ENCODE assay signal across 9 cellular contexts in the genomic region with DNA sequence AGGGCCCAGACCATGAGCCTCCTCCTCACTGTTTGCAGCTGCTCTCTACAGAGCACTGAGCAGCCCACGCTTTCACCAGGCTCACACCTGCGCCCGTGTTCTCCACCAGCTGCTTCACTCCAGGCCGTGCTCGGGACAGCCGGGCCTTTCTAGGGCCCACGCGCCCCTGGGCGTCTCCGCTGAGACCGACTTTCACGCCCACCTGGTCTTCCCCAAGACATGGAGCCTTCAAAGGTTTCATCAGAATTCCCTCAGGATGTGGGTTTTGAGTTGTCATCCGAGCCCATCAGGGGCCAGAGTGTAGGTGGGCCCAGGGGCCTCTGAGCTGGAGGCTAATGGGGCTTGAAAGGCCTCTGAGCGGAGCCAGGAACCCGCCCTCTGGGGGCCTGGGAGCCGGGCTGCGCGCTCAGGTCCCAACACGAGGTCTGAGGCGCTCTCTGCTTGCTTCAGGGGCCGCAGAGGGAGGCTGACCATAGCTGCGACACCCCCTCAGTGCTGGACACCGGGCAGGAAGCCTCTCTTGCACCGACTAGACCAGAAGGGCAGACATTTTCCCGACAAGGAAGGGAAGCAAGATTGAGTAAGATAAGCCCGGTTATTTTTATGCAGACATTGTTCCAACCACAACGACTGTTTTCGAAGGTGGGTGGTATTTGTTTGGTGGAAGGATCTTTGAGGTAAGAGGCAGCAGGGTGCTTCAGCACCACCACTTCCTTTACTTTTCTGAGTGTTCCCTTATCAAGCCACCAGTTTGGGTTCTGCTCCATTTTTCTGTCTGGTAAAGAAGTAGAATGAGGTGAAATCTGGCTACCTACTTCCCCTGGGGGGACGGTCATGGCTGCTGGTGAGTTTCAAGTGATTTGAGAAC.
DNase-seq lines count a peak whose midpoint lies in the region; ATAC-seq and TF ChIP-seq lines count a peak whose summit lies in the region.
"Had no signal": no experiment of that assay in that cellular context is flagged by ENCODE, and none has a peak within 500 bp of the region (broad histone marks: within the 10 kb centered on the region; RNA-seq: fewer than 3 reads in every experiment).

No MANE protein-coding gene starts in this region.

- H2AK9ac ChIP-seq in IMR-90 (replicated peaks; ENCODE audit: low read depth, low read length, poor library complexity) = no peak overlapping the region

- no peak overlapping the region for H3K23ac ChIP-seq in IMR-90 (ENCODE audit: low read depth, low read length)

- no peak overlapping the region for H2BK5ac ChIP-seq in IMR-90 (ENCODE audit: low read depth, low read length, poor library complexity, severe bottlenecking)

- H3K4me1 Mint-ChIP-seq in nephron progenitor cell = peaks cover 27% of the 10 kb centered on the region

- no peaks in the 10 kb centered on the region for H3K79me1 ChIP-seq in IMR-90 (ENCODE audit: low read depth in 1 of 2, low read length in 2 of 2)

- H3K14ac ChIP-seq in IMR-90 (replicated peaks; ENCODE audit: low read depth, low read length) = no peak overlapping the region

- 0 out of 2 replicates have a peak, but pooled peaks cover 1% of the 10 kb centered on the region for H3K9me1 ChIP-seq in IMR-90 (ENCODE audit: insufficient read depth, low read length)

- no peak overlapping the region for H3K4ac ChIP-seq in IMR-90 (ENCODE audit: low read depth, low read length)

- ATAC-seq in IMR-90 (ENCODE audit: low read depth) = no peak
- no peak for ATAC-seq in left ventricle myocardium superior

- CTCF ChIA-PET in IMR-90 (lab: Yijun Ruan, JAX) = no interaction called here

- no peak overlapping the region for H4K91ac ChIP-seq in IMR-90 (ENCODE audit: insufficient read depth, low read depth, low read length)

- H3K4me2 ChIP-seq in BLaER1 treated with 17β-estradiol and CSF1 and Interleukin-3, amounts not matched to agents 10 nM and 100 nM = peak overlapping the region; percentile 63 to 97 (median 87)
- no peak overlapping the region for H3K4me2 ChIP-seq in IMR-90 (ENCODE audit: low read depth, low read length)

- no peak overlapping the region for H4K5ac ChIP-seq in IMR-90 (ENCODE audit: low read depth, low read length)

- H4K20me1 ChIP-seq in BLaER1 treated with 17β-estradiol and CSF1 and Interleukin-3, amounts not matched to agents 10 nM and 100 nM = no peaks in the 10 kb centered on the region
- H4K20me1 ChIP-seq in IMR-90 (ENCODE audit: insufficient read depth, low read length) = no peaks in the 10 kb centered on the region

- H2AK5ac ChIP-seq in IMR-90 (ENCODE audit: low read depth, low read length) = 0 out of 2 replicates have a peak overlapping the region, but pooled peaks have one; percentile 31

- no peak overlapping the region for H3K56ac ChIP-seq in IMR-90 (ENCODE audit: extremely low read depth, insufficient read depth, low read length)

- no peaks in the 10 kb centered on the region for H3K36me3 Mint-ChIP-seq in nephron progenitor cell (ENCODE audit: low read depth)

- peaks cover 0 to 6% (median 0%) of the 10 kb centered on the region in 11 experiments; a peak in 1 of 22 replicates for H3K9me3 ChIP-seq in BLaER1 treated with 17β-estradiol and CSF1 and Interleukin-3, amounts not matched to agents 10 nM and 100 nM (replicated peaks in 1 of 11)
- H3K9me3 ChIP-seq in IMR-90 (ENCODE audit: control insufficient read depth, insufficient read depth, low read length) = no peaks in the 10 kb centered on the region
- no peaks in the 10 kb centered on the region for H3K9me3 ChIP-seq in suprapubic skin

- H2AFZ ChIP-seq in IMR-90 (replicated peaks; ENCODE audit: low read length, poor library complexity) = no peak overlapping the region

- H3K9ac ChIP-seq in BLaER1 treated with 17β-estradiol and CSF1 and Interleukin-3, amounts not matched to agents 10 nM and 100 nM = peak overlapping the region; percentile 36 to 81 (median 66); a peak in 20 of 22 replicates
- no peak overlapping the region for H3K9ac ChIP-seq in IMR-90 (ENCODE audit: low read depth, low read length)

- dilution Hi-C loops in IMR-90 (cut with HindIII; ENCODE audit: low sequenced_read_pairs, unreplicated experiment) = no loop called here

- H2BK120ac ChIP-seq in IMR-90 (ENCODE audit: low read depth, low read length) = no peak overlapping the region

- H3K4me1 ChIP-seq in BLaER1 treated with 17β-estradiol and CSF1 and Interleukin-3, amounts not matched to agents 10 nM and 100 nM = peaks cover 54 to 96% (median 88%) of the 10 kb centered on the region in 10 experiments
- peaks cover 3% of the 10 kb centered on the region for H3K4me1 ChIP-seq in IMR-90 (ENCODE audit: control insufficient read depth, insufficient read depth, low read length)
- peaks cover 7% of the 10 kb centered on the region for H3K4me1 ChIP-seq in suprapubic skin

- TF ChIP-seq RAD21 in IMR-90 (IDR thresholded peaks at IDR 0.05; ENCODE audit: low read length) = no peak

- TF ChIP-seq POLR2A in IMR-90 (IDR thresholded peaks at IDR 0.05; ENCODE audit: low read depth, low read length) = no peak
- TF ChIP-seq POLR2A in suprapubic skin (IDR thresholded peaks at IDR 0.05) = no peak

- H3K27me3 ChIP-seq in BLaER1 treated with 17β-estradiol and CSF1 and Interleukin-3, amounts not matched to agents 10 nM and 100 nM = peaks cover 0 to 6% (median 0%) of the 10 kb centered on the region in 11 experiments; a peak in 1 of 22 replicates
- no peaks in the 10 kb centered on the region for H3K27me3 ChIP-seq in IMR-90 (ENCODE audit: control insufficient read depth, insufficient read depth, low read length)
- no peaks in the 10 kb centered on the region for H3K27me3 ChIP-seq in suprapubic skin

- H3K4me3 Mint-ChIP-seq in nephron progenitor cell = no peak overlapping the region

- peaks cover 3% of the 10 kb centered on the region for H3K27me3 Mint-ChIP-seq in nephron progenitor cell (ENCODE audit: low read depth, poor library complexity)

- no peak overlapping the region for H3K18ac ChIP-seq in IMR-90 (ENCODE audit: low read depth, low read length)

- peak overlapping the region in 7 of 10 experiments; percentile 7 to 41 (median 31); a peak in 12 of 20 replicates for H3K4me3 ChIP-seq in BLaER1 treated with 17β-estradiol and CSF1 and Interleukin-3, amounts not matched to agents 10 nM and 100 nM
- H3K4me3 ChIP-seq in IMR-90 (ENCODE audit: insufficient read depth, low read depth, low read length) (no peak overlapping the region), suprapubic skin (no peak overlapping the region)

- TF ChIP-seq EP300 in suprapubic skin (IDR thresholded peaks at IDR 0.05) = no peak

- no TSS peak for BruUV-seq in IMR-90 (replicated peaks; lab: Mats Ljungman, UMichigan)

- POLR2A ChIA-PET in IMR-90 (lab: Charles Lee; ENCODE audit: unreplicated experiment) = interaction anchor here (0.6 kb wide), 1 partner anchor 373 kb away, joined by 3 read pairs; no protein-coding TSS in a partner anchor

- H2BK20ac ChIP-seq in IMR-90 (ENCODE audit: low read depth, low read length) = no peak overlapping the region

- 90% methylated on average over 17 of the region's 29 CpGs; no CpG with 5 or more reads in 1 of the 2 experiments for WGBS in IMR-90 (ENCODE audit: extremely low coverage in 2 of 2, insufficient read length in 1 of 2), 2 experiments
- WGBS in suprapubic skin = 83% methylated on average over 20 of the region's 29 CpGs

- in situ Hi-C loops in IMR-90 (cut with MboI; ENCODE audit: low sequenced_read_pairs) = no loop called here

- intact Hi-C loops in IMR-90 (cut with micrococcal nuclease) (loop anchor here (5.0 kb wide), 1 partner anchor 670 kb away; no protein-coding TSS in a partner anchor), left ventricle myocardium superior (cut with micrococcal nuclease) (no loop called here)

- H3K9me3 Mint-ChIP-seq in nephron progenitor cell = no peaks in the 10 kb centered on the region

- H3K27ac ChIP-seq in BLaER1 treated with 17β-estradiol and CSF1 and Interleukin-3, amounts not matched to agents 10 nM and 100 nM = peak overlapping the region; percentile 9 to 93 (median 77); a peak in 20 of 22 replicates
- H3K27ac ChIP-seq in IMR-90 (ENCODE audit: insufficient read depth, low read length) = no peak overlapping the region
- H3K27ac ChIP-seq in suprapubic skin = no peak overlapping the region

- no peaks in the 10 kb centered on the region for H3K36me3 ChIP-seq in BLaER1 treated with 17β-estradiol and CSF1 and Interleukin-3, amounts not matched to agents 10 nM and 100 nM
- H3K36me3 ChIP-seq in IMR-90 (ENCODE audit: control insufficient read depth, insufficient read depth, low read length) = no peaks in the 10 kb centered on the region
- H3K36me3 ChIP-seq in suprapubic skin = no peaks in the 10 kb centered on the region

- TF ChIP-seq CTCF in GM20000 (IDR thresholded peaks at IDR 0.05; ENCODE audit: extremely low read depth, missing control alignments) (no peak), IMR-90 (conservative IDR thresholded peaks at IDR 0.05; ENCODE audit: low read depth, low read length) (no peak), nephron progenitor cell (IDR thresholded peaks at IDR 0.05) (no peak), suprapubic skin (IDR thresholded peaks at IDR 0.05) (no peak)

- no peak overlapping the region for H2BK15ac ChIP-seq in IMR-90 (ENCODE audit: low read depth, low read length)

- DNase-seq in GM20000 (ENCODE audit: low spot score) (peak; percentile 76), IMR-90 (no peak), activated T-cell treated with anti-CD3 and anti-CD28 coated beads for 24 hours (ENCODE audit: low read depth) (peak; percentile 41), nephron progenitor cell (no peak), HCEC 1CT (no peak), left ventricle myocardium superior (no peak), suprapubic skin (ENCODE audit: low spot score in 2 of 2) (no peak)
- DNase-seq: right cardiac atrium had no signal

- H3K27ac Mint-ChIP-seq in nephron progenitor cell = peak overlapping the region; percentile 83

- H4K8ac ChIP-seq in IMR-90 (ENCODE audit: low read depth in 2 of 2, low read length in 2 of 2) = no peak overlapping the region

TF ChIP-seq in IMR-90, 13 proteins besides CTCF, POLR2A, EP300 and RAD21 (continues in another document):
- no peak for TF ChIP-seq RFX5 (IDR thresholded peaks at IDR 0.05; ENCODE audit: low read depth, low read length)
- TF ChIP-seq BHLHE40 (IDR thresholded peaks at IDR 0.05; ENCODE audit: low read depth, low read length) = no peak
- no peak for TF ChIP-seq CHD1 (IDR thresholded peaks at IDR 0.05; ENCODE audit: low read depth, low read length)
- TF ChIP-seq NFE2L2 (IDR thresholded peaks at IDR 0.05; ENCODE audit: low read depth, low read length) = no peak
- TF ChIP-seq FOS (IDR thresholded peaks at IDR 0.05; ENCODE audit: low read depth, low read length) = no peak
- no peak for TF ChIP-seq MXI1 (IDR thresholded peaks at IDR 0.05; ENCODE audit: borderline replicate concordance, low read depth, low read length)
- no peak for TF ChIP-seq CEBPB (IDR thresholded peaks at IDR 0.05; ENCODE audit: low read depth, low read length)
- no peak for TF ChIP-seq RCOR1 (IDR thresholded peaks at IDR 0.05; ENCODE audit: insufficient replicate concordance, low read length)

Comparison
In these comparisons a context has a peak if more than half of its experiments do, and no peak if none do; other contexts are left out.
1. H3K27ac ChIP-seq: peak in BLaER1 treated with 17β-estradiol and CSF1 and Interleukin-3, amounts not matched to agents 10 nM and 100 nM (11 of 11); none in IMR-90 (single experiment) and suprapubic skin (single experiment).
2. H3K4me3 ChIP-seq: peak in BLaER1 treated with 17β-estradiol and CSF1 and Interleukin-3, amounts not matched to agents 10 nM and 100 nM (7 of 10); none in IMR-90 (single experiment) and suprapubic skin (single experiment).
3. DNase-seq: peak in GM20000 (single experiment) and activated T-cell treated with anti-CD3 and anti-CD28 coated beads for 24 hours (single experiment); none in IMR-90 (single experiment), nephron progenitor cell (single experiment), HCEC 1CT (single experiment), left ventricle myocardium superior (single experiment) and suprapubic skin (0 of 2).